Comparison of ENCODE assay signal across 14 cellular contexts in the genomic region with DNA sequence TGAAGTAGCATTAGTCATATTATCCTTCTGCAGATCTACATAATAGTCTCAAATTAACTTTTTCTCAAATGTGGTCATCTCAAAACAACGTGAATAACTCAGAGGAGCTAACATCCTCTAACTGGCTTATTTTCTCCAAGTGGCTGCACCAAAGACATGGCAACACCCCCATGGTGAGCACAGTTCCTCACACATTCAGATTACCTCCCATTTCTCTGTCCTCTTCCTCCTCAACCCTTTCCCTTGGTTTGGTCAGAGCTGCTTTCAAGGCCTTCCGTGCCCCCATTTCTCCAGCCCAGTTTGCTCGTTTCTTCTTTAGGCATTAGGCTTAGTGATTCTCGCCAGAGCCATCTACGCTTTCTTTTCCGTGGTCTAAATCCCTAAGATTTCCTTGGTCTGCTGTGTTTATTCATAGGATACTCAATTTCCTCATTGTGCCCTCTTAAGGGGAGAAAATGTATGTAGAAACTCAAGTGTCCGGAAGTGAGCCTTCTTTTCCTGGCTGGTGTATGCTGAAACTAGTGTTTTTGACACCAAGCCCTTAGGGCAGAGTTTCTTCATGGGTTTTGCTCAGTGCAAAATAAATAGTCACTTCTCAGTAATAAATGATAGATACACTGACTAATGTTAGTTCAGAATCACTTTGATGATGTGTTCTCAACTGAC. TPM values are rescaled to one million over a fixed set of nuclear protein-coding genes. Genes with fewer than 3 reads are reported as not detected.
DNase-seq lines count a peak whose midpoint lies in the region; ATAC-seq and TF ChIP-seq lines count a peak whose summit lies in the region.
"Had no signal": no experiment of that assay in that cellular context is flagged by ENCODE, and none has a peak within 500 bp of the region (broad histone marks: within the 10 kb centered on the region; RNA-seq: fewer than 3 reads in every experiment).

No MANE protein-coding gene starts in this region.

- intact Hi-C loops in Calu3 (cut with micrococcal nuclease; ENCODE audit: unreplicated experiment) = loop anchor here (2.0 to 10.0 kb wide), 3 partner anchors 14 to 460 kb away; a partner anchor contains a TSS

- H3K4me1 Mint-ChIP-seq in Calu3 (ENCODE audit: low read depth, unreplicated experiment) = peaks cover 40% of the 10 kb centered on the region

- BruUV-seq in Calu3 (replicated peaks; lab: Mats Ljungman, UMichigan) = no TSS peak

- no peak for TF ChIP-seq CTCF in Calu3 (IDR thresholded peaks at IDR 0.05; ENCODE audit: unreplicated experiment)
- no peak for TF ChIP-seq CTCF in OCI-LY3 (IDR thresholded peaks at IDR 0.05; ENCODE audit: low read depth, low read length)
- no peak for TF ChIP-seq CTCF in epithelial cell of esophagus (IDR thresholded peaks at IDR 0.05; ENCODE audit: insufficient read depth, low read depth, low read length, missing control alignments)
- no peak for TF ChIP-seq CTCF in osteoblast (IDR thresholded peaks at IDR 0.05; ENCODE audit: extremely low read depth, low read depth, low read length)
- no peak for TF ChIP-seq CTCF in right atrium auricular region (IDR thresholded peaks at IDR 0.05)

- H4K20me1 ChIP-seq in OCI-LY3 (ENCODE audit: insufficient read depth, low read length) (peaks cover 8% of the 10 kb centered on the region; the same call in 1 of the 2 replicates), osteoblast (ENCODE audit: insufficient read depth, low read length) (peaks cover 3% of the 10 kb centered on the region)

- H3K4me3 ChIP-seq in OCI-LY3 (ENCODE audit: low read length) (peak overlapping the region; percentile 87), epithelial cell of esophagus (ENCODE audit: low read length) (peak overlapping the region; percentile 99), osteoblast (ENCODE audit: insufficient read depth, low read length) (peak overlapping the region; percentile 85), right atrium auricular region (no peak overlapping the region)

- peak overlapping the region; percentile 74 for H3K4me3 Mint-ChIP-seq in Calu3 (ENCODE audit: low read depth, unreplicated experiment)
- H3K4me3 Mint-ChIP-seq: activated naive CD4-positive, alpha-beta T cell treated with anti-CD3 and anti-CD28 coated beads for 36 hours; CD8-positive, alpha-beta memory T cell had no signal

- H2AFZ ChIP-seq in OCI-LY3 (ENCODE audit: low read depth, low read length) (no peak overlapping the region), osteoblast (ENCODE audit: low read length) (no peak overlapping the region)

- DNase-seq in Calu3 (no peak), epithelial cell of esophagus (ENCODE audit: low read depth) (peak; percentile 95), osteoblast (ENCODE audit: insufficient read length, low spot score, missing footprints) (peak; percentile 69), Ammon's horn (ENCODE audit: low spot score) (no peak), right atrium auricular region (ENCODE audit: low spot score) (no peak)
- DNase-seq: activated naive CD4-positive, alpha-beta T cell treated with anti-CD3 and anti-CD28 coated beads for 36 hours; CD8-positive, alpha-beta memory T cell; naive B cell; NCI-H2029 treated with DMSO at 0.1 percent for 48 hours; SHP77 treated with DMSO at 0.1 percent for 48 hours; stimulated activated naive CD4-positive, alpha-beta T cell had no signal

- peaks cover 3% of the 10 kb centered on the region for H3K36me3 ChIP-seq in OCI-LY3 (replicated peaks; ENCODE audit: low read depth, low read length)
- H3K36me3 ChIP-seq in osteoblast (ENCODE audit: insufficient read depth, low read length) = no peaks in the 10 kb centered on the region
- no peaks in the 10 kb centered on the region for H3K36me3 ChIP-seq in right atrium auricular region

- H3K79me2 ChIP-seq in OCI-LY3 (ENCODE audit: low read length) = peaks cover 86% of the 10 kb centered on the region
- H3K79me2 ChIP-seq in osteoblast (ENCODE audit: insufficient read depth, low read length) = peaks cover 75% of the 10 kb centered on the region

- no peak for ATAC-seq in GM21423 (IDR thresholded peaks at IDR 0.05; ENCODE audit: unreplicated experiment)
- no peak for ATAC-seq in HG03571 (IDR thresholded peaks at IDR 0.05; ENCODE audit: unreplicated experiment)

- CTCF ChIA-PET in Calu3 (lab: Charles Lee) = interaction anchor here (0.6 to 2.5 kb wide), 7 partner anchors 12 to 190 kb away, joined by 3 to 10 read pairs (median 7); no protein-coding TSS in a partner anchor

- no peaks in the 10 kb centered on the region for H3K27me3 Mint-ChIP-seq in Calu3 (ENCODE audit: unreplicated experiment)

- H3K27me3 ChIP-seq in OCI-LY3 (ENCODE audit: low read depth, low read length) (no peaks in the 10 kb centered on the region), osteoblast (ENCODE audit: insufficient read depth, low read length) (no peaks in the 10 kb centered on the region), right atrium auricular region (no peaks in the 10 kb centered on the region)

- peaks cover 3% of the 10 kb centered on the region; the same call in 1 of the 2 replicates for H3K9me3 ChIP-seq in OCI-LY3 (ENCODE audit: insufficient read depth, low read length)
- H3K9me3 ChIP-seq in osteoblast (ENCODE audit: low read depth, low read length) = no peaks in the 10 kb centered on the region
- no peaks in the 10 kb centered on the region for H3K9me3 ChIP-seq in right atrium auricular region

- H3K27ac ChIP-seq in OCI-LY3 (ENCODE audit: low read length) (no peak overlapping the region), osteoblast (ENCODE audit: low read depth, low read length) (peak overlapping the region; percentile 9), right atrium auricular region (no peak overlapping the region)

- H3K4me1 ChIP-seq in OCI-LY3 (ENCODE audit: low read length) (peaks cover 56% of the 10 kb centered on the region), osteoblast (ENCODE audit: insufficient read depth, low read length) (peaks cover 27% of the 10 kb centered on the region), right atrium auricular region (peaks cover 0 to 28% of the 10 kb centered on the region in 2 donors)

- peak overlapping the region; percentile 82 for H3K27ac Mint-ChIP-seq in Calu3 (ENCODE audit: unreplicated experiment)
- H3K27ac Mint-ChIP-seq: activated naive CD4-positive, alpha-beta T cell treated with anti-CD3 and anti-CD28 coated beads for 36 hours; CD8-positive, alpha-beta memory T cell had no signal

- H3K9me3 Mint-ChIP-seq in Calu3 (ENCODE audit: low read depth, unreplicated experiment) = no peaks in the 10 kb centered on the region
- H3K9me3 Mint-ChIP-seq: activated naive CD4-positive, alpha-beta T cell treated with anti-CD3 and anti-CD28 coated beads for 36 hours; CD8-positive, alpha-beta memory T cell had no signal

- no peak overlapping the region for H3K9ac ChIP-seq in OCI-LY3 (ENCODE audit: low read length)

- H3K4me2 ChIP-seq in OCI-LY3 (ENCODE audit: low read length) (peak overlapping the region; percentile 92), osteoblast (ENCODE audit: insufficient read depth, low read length) (peak overlapping the region; percentile 93)

- peaks cover 47% of the 10 kb centered on the region for H3K36me3 Mint-ChIP-seq in Calu3 (ENCODE audit: insufficient read depth, unreplicated experiment)
- H3K36me3 Mint-ChIP-seq: CD8-positive, alpha-beta memory T cell; naive B cell had no signal

RNA-seq across cellular contexts. Expression of a gene that starts 2.6 kb away (rescaled TPM):
- total RNA-seq in Calu3 (2022) (242 and 249 TPM in 2 replicates), osteoblast (55.0 and 61.9 TPM in 2 replicates), right atrium auricular region (10 to 100 TPM; 16.1 to 17.5 TPM)

Comparison
In these comparisons a context has a peak if more than half of its experiments do, and no peak if none do; other contexts are left out.
1. DNase-seq: peak in epithelial cell of esophagus (single experiment) and osteoblast (single experiment); none in Calu3 (single experiment), Ammon's horn (single experiment) and right atrium auricular region (single experiment).
2. H3K4me3 ChIP-seq: peak in OCI-LY3 (single experiment), epithelial cell of esophagus (single experiment) and osteoblast (single experiment); none in right atrium auricular region (0 of 2).